Comparison of ENCODE assay signal across 8 cellular contexts in the genomic region with DNA sequence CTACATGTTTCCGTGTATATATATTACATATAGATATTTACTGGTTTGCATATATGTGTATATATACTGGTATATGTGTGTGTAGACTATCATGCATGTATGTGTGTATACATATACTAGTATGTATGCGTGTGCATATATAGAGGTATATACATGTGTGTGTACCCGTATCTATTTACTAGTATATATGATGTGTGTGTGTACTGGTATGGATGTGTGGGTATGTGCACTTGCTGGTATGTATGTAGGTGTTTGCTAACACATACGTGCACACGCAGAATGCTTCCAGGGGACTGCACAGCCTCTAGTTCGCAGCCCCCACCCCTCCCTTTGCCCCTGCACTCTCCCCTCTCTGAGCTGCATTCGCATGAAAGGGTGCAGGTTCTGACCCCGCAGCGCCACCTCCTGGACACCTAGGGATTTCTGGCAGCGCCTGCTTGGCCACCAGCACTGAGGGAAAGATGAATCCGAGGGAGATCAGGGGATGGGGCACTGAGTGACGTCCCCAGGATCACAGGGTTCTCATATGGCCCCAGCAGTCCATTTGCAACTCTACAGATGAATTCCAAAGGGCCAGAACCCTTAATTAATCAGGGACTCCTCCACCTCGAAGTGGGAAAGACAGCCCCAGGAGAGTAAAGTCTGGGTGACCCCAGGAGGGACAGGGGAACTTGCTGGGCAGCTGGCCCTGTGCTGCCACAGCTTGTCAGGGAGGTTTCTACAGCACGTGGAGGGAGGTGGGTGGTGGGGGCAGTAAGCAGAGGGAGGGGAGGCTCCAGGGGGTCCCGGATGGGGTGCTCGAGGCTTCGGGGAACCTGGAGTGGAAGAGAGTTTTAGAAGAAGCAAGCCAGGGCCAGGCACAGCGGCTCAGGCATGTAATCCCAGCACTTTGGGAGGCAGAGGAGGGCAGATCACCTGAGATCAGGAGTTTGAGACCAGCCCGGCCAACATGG.
DNase-seq lines count a peak whose midpoint lies in the region; ATAC-seq and TF ChIP-seq lines count a peak whose summit lies in the region.

No MANE protein-coding gene starts in this region.

- no peaks in the 10 kb centered on the region for H3K36me3 ChIP-seq in spleen

- no peak overlapping the region for H3K4me3 ChIP-seq in spleen

- peak; percentile 61 for ATAC-seq in GM18909 (IDR thresholded peaks at IDR 0.05; ENCODE audit: poor library complexity, unreplicated experiment)
- no peak for ATAC-seq in GM19397 (IDR thresholded peaks at IDR 0.05; ENCODE audit: unreplicated experiment)

- peaks cover 8 to 13% (median 11%) of the 10 kb centered on the region in 6 donors for H3K4me1 ChIP-seq in spleen

- intact Hi-C loops in spleen (cut with DNase I; ENCODE audit: low total_unique reads): no loop called here

- WGBS in spleen, 5 donors: 36 to 41% (median 38%) methylated on average over 19 of the region's 19 CpGs

- peaks cover 0 to 66% (median 4%) of the 10 kb centered on the region in 7 donors for H3K27me3 ChIP-seq in spleen (replicated peaks in 1 of 7)

- DNase-seq in AG09319 (ENCODE audit: extremely low read depth, low read depth) (no peak), NCI-H1092 (lab: John Stamatoyannopoulos, UW) (peak; percentile 23), T-helper 1 cell (peak in 3 of 5 donors; percentile 36 to 39 (median 37)), astrocyte of the hippocampus (ENCODE audit: low read depth, low spot score) (peak; percentile 85), hippocampal formation (lab: John Stamatoyannopoulos, UW) (peak; percentile 46 to 51), spleen (peak; percentile 90)

- peaks cover 0 to 2% (median 0%) of the 10 kb centered on the region in 8 donors for H3K9me3 ChIP-seq in spleen

- H3K27ac ChIP-seq in spleen: no peak overlapping the region

- TF ChIP-seq CTCF in AG09319 (IDR thresholded peaks at IDR 0.05; ENCODE audit: low read depth, low read length) (peak; percentile 90), spleen (IDR thresholded peaks at IDR 0.05 in 8 of 11, conservative IDR thresholded peaks at IDR 0.05 in 3 of 11) (peak; percentile 14 to 83 (median 67))

- TF ChIP-seq POLR2A in spleen (IDR thresholded peaks at IDR 0.05): no peak
